In the genomic region with DNA sequence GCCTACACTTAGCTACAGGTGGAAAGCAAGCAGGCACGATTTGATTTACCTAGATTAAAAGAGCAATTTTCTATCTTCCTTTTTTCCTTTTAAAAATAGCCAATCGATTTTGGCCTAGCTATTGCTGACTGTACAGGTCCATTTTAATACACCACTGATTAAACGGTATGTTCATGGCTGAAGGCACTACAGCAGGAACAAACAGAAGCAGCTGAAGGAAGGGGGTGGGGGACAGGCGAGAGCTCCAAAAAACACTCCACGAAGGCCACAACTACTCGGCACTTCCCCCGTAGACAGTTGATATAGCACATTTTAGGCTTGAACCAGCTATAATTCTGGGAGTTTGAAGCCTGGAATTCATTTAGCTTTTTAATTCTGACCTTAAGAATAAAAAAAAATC, we compare ENCODE assay signal across 18 cellular contexts.
A peak's percentile ranks its signal among the peaks of the same experiment; 100 is the strongest.
DNase-seq lines count a peak whose midpoint lies in the region; ATAC-seq and TF ChIP-seq lines count a peak whose summit lies in the region.
"Had no signal": no experiment of that assay in that cellular context is flagged by ENCODE, and none has a peak within 500 bp of the region (broad histone marks: within the 10 kb centered on the region; RNA-seq: fewer than 3 reads in every experiment).

No MANE protein-coding gene starts in this region.

- peaks cover 40% of the 10 kb centered on the region for H3K4me1 ChIP-seq in vagina

- H3K27me3 Mint-ChIP-seq in activated B cell treated with CpG ODN at 0.5 μM for 24 hours, result no peaks in the 10 kb centered on the region
- H3K27me3 Mint-ChIP-seq in memory B cell, result no peaks in the 10 kb centered on the region
- H3K27me3 Mint-ChIP-seq in stimulated activated naive B cell treated with anti-CD40 and anti-IgM and Interleukin-4, amounts not matched to agents 10 μg/mL and 1 μg/mL and 100 μg/mL, for 72 hours, result no peaks in the 10 kb centered on the region
- H3K27me3 Mint-ChIP-seq: activated T-cell treated with anti-CD3 and anti-CD28 coated beads, Interleukin-2, amount 50 U/mL, for 24 hours; B cell had no signal

- TF ChIP-seq CTCF in activated B cell treated with CpG ODN at 0.5 μM for 24 hours (IDR thresholded peaks at IDR 0.05) (no peak), vagina (IDR thresholded peaks at IDR 0.05) (no peak)

- no peak overlapping the region for H3K4me3 Mint-ChIP-seq in activated B cell treated with CpG ODN at 0.5 μM for 24 hours
- H3K4me3 Mint-ChIP-seq in memory B cell, result no peak overlapping the region
- no peak overlapping the region for H3K4me3 Mint-ChIP-seq in stimulated activated naive B cell treated with anti-CD40 and anti-IgM and Interleukin-4, amounts not matched to agents 10 μg/mL and 1 μg/mL and 100 μg/mL, for 72 hours
- H3K4me3 Mint-ChIP-seq: activated T-cell treated with anti-CD3 and anti-CD28 coated beads, Interleukin-2, amount 50 U/mL, for 24 hours; B cell; stimulated activated effector memory CD8-positive, alpha-beta T cell treated with anti-CD3 and anti-CD28 coated beads, Interleukin-12 subunit alpha, Interleukin-12 subunit beta, amount 100 ng/mL, for 72 hours had no signal

- H3K9me3 Mint-ChIP-seq in activated B cell treated with CpG ODN at 0.5 μM for 24 hours, result no peaks in the 10 kb centered on the region
- no peaks in the 10 kb centered on the region for H3K9me3 Mint-ChIP-seq in memory B cell
- no peaks in the 10 kb centered on the region for H3K9me3 Mint-ChIP-seq in stimulated activated naive B cell treated with anti-CD40 and anti-IgM and Interleukin-4, amounts not matched to agents 10 μg/mL and 1 μg/mL and 100 μg/mL, for 72 hours
- H3K9me3 Mint-ChIP-seq: activated T-cell treated with anti-CD3 and anti-CD28 coated beads, Interleukin-2, amount 50 U/mL, for 24 hours; stimulated activated effector memory CD8-positive, alpha-beta T cell treated with anti-CD3 and anti-CD28 coated beads, Interleukin-12 subunit alpha, Interleukin-12 subunit beta, amount 100 ng/mL, for 72 hours had no signal

- H3K4me1 Mint-ChIP-seq in activated B cell treated with CpG ODN at 0.5 μM for 24 hours (peaks cover 58% of the 10 kb centered on the region), memory B cell (peaks cover 45% of the 10 kb centered on the region)
- H3K4me1 Mint-ChIP-seq in stimulated activated naive B cell treated with anti-CD40 and anti-IgM and Interleukin-4, amounts not matched to agents 10 μg/mL and 1 μg/mL and 100 μg/mL, for 72 hours, result peaks cover 22 to 62% of the 10 kb centered on the region in 2 donors

- ATAC-seq in left ventricle myocardium superior, result peak; percentile 44
- no peak for ATAC-seq in Right ventricle myocardium superior (ENCODE audit: poor library complexity)
- ATAC-seq in activated B cell treated with CpG ODN at 0.5 μM for 24 hours (ENCODE audit: low read depth), result no peak
- no peak for ATAC-seq in memory B cell (ENCODE audit: low read depth)
- ATAC-seq in GM21723 (IDR thresholded peaks at IDR 0.05; ENCODE audit: unreplicated experiment), result no peak
- ATAC-seq in stimulated activated naive B cell treated with anti-CD40 and anti-IgM and Interleukin-4, amounts not matched to agents 10 μg/mL and 1 μg/mL and 100 μg/mL, for 72 hours (replicated peaks), result no peak
- ATAC-seq: activated CD4-positive, CD25-positive, alpha-beta regulatory T cell treated with anti-CD3 and anti-CD28 coated beads, Interleukin-2, amount 50 U/mL, for 24 hours; left lung; stimulated activated effector memory CD8-positive, alpha-beta T cell treated with anti-CD3 and anti-CD28 coated beads, Interleukin-12 subunit alpha, Interleukin-12 subunit beta, amount 100 ng/mL, for 72 hours had no signal

- H3K27ac ChIP-seq in vagina, result peak overlapping the region; percentile 11
- H3K27ac ChIP-seq: left lung had no signal

- H3K4me3 ChIP-seq in vagina, result no peak overlapping the region
- H3K4me3 ChIP-seq: left lung had no signal

- DNase-seq in left ventricle myocardium superior (no peak), Right ventricle myocardium superior (no peak), activated B cell treated with CpG ODN at 0.5 μM for 24 hours (no peak), memory B cell (ENCODE audit: low spot score in 2 of 2) (no peak), vagina (ENCODE audit: extremely low spot score in 2 of 2) (no peak), CD1c-positive myeloid dendritic cell (ENCODE audit: extremely low spot score) (no peak)
- no peak for DNase-seq in stimulated activated naive B cell treated with anti-CD40 and anti-IgM and Interleukin-4, amounts not matched to agents 10 μg/mL and 1 μg/mL and 100 μg/mL, for 72 hours
- DNase-seq: activated T-cell treated with anti-CD3 and anti-CD28 coated beads, Interleukin-2, amount 50 U/mL, for 24 hours; aorta; effector CD8-positive, alpha-beta T cell; EL; left lung; MM.1S; SW 1271 had no signal

- H3K27me3 ChIP-seq in vagina, result no peaks in the 10 kb centered on the region
- H3K27me3 ChIP-seq: left lung had no signal

- POLR2A ChIA-PET in activated B cell treated with CpG ODN at 0.5 μM for 24 hours (lab: Charles Lee), result interaction anchor here (0.7 to 1.7 kb wide), 4 partner anchors 12 to 684 kb away, joined by 4 to 11 read pairs (median 4); no protein-coding TSS in a partner anchor

- TF ChIP-seq POLR2A in vagina (IDR thresholded peaks at IDR 0.05), result no peak

- CTCF ChIA-PET in activated B cell treated with CpG ODN at 0.5 μM for 24 hours (lab: Charles Lee), result interaction anchor here (0.9 to 2.4 kb wide), 3 partner anchors 9 to 38 kb away, joined by 4 to 11 read pairs (median 5); no protein-coding TSS in a partner anchor

- no peaks in the 10 kb centered on the region for H3K9me3 ChIP-seq in vagina
- H3K9me3 ChIP-seq: left lung had no signal

- intact Hi-C loops in left ventricle myocardium superior (cut with micrococcal nuclease), result no loop called here
- intact Hi-C loops in Right ventricle myocardium superior (cut with DNase I), result no loop called here
- intact Hi-C loops in activated B cell treated with CpG ODN at 0.5 μM for 24 hours (cut with micrococcal nuclease), result no loop called here
- intact Hi-C loops in vagina (cut with DNase I), result no loop called here

- H3K36me3 ChIP-seq in vagina, result no peaks in the 10 kb centered on the region
- H3K36me3 ChIP-seq: left lung had no signal

- peak overlapping the region; percentile 7 for H3K27ac Mint-ChIP-seq in activated B cell treated with CpG ODN at 0.5 μM for 24 hours
- peak overlapping the region; percentile 71 for H3K27ac Mint-ChIP-seq in memory B cell
- H3K27ac Mint-ChIP-seq in stimulated activated naive B cell treated with anti-CD40 and anti-IgM and Interleukin-4, amounts not matched to agents 10 μg/mL and 1 μg/mL and 100 μg/mL, for 72 hours, result no peak overlapping the region
- H3K27ac Mint-ChIP-seq: activated T-cell treated with anti-CD3 and anti-CD28 coated beads, Interleukin-2, amount 50 U/mL, for 24 hours; B cell had no signal

- H3K36me3 Mint-ChIP-seq in activated B cell treated with CpG ODN at 0.5 μM for 24 hours (ENCODE audit: low read depth) (peaks cover 10% of the 10 kb centered on the region), memory B cell (peaks cover 16% of the 10 kb centered on the region)
- H3K36me3 Mint-ChIP-seq in stimulated activated naive B cell treated with anti-CD40 and anti-IgM and Interleukin-4, amounts not matched to agents 10 μg/mL and 1 μg/mL and 100 μg/mL, for 72 hours, result peaks cover 0 to 3% of the 10 kb centered on the region in 2 donors
- H3K36me3 Mint-ChIP-seq: stimulated activated effector memory CD8-positive, alpha-beta T cell treated with anti-CD3 and anti-CD28 coated beads, Interleukin-12 subunit alpha, Interleukin-12 subunit beta, amount 100 ng/mL, for 72 hours had no signal
